In the genomic region with DNA sequence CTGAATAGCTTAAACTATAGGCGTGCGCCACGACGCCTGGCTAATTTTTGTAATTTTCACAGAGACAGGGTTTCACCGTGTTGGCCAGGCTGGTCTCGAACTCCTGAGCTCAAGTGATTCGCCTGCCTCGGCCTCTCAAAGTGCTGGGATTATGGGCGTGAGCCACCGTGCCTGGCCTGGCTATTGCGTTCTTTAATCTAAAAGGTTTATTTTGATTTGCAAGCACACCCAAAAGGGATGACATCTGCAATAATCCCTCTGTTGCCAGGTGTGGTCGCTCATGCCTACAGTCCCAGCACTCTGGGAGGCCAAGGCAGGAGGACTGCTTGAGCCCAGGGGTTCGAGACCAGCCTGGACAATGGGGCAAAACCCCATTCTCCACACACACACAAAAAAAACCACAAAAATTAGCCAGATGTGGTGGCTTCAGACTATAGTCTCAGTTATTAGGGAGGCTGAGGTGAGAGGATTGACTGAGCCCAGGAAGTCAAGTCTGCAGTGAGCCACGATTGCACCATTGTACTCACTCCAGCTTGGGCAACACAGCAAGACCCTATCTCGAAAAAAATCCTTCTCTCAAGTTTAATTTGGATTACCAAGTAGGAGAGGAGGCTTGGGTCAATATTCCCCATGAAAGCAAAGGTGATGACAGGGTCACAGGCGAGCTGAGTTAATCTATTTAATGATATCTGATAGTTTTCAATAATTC, we compare ENCODE assay signal across 1 cellular context.
TF ChIP-seq lines count a peak whose summit lies in the region.

No MANE protein-coding gene starts in this region.

TF ChIP-seq in HepG2, 621 proteins besides CTCF, POLR2A, EP300 and RAD21 (continued from another document and continues in another):
- TF ChIP-seq, protein P1, sequence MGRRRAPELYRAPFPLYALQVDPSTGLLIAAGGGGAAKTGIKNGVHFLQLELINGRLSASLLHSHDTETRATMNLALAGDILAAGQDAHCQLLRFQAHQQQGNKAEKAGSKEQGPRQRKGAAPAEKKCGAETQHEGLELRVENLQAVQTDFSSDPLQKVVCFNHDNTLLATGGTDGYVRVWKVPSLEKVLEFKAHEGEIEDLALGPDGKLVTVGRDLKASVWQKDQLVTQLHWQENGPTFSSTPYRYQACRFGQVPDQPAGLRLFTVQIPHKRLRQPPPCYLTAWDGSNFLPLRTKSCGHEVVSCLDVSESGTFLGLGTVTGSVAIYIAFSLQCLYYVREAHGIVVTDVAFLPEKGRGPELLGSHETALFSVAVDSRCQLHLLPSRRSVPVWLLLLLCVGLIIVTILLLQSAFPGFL (CRISPR knock-in tag; IDR thresholded peaks at IDR 0.05) = no peak
- TF ChIP-seq ASH2L (IDR thresholded peaks at IDR 0.05; ENCODE audit: insufficient read length, low read depth, low read length) (no peak), IRX3 (CRISPR knock-in tag; IDR thresholded peaks at IDR 0.05; ENCODE audit: borderline replicate concordance, low read depth) (no peak), BCL3 (CRISPR knock-in tag; IDR thresholded peaks at IDR 0.05) (no peak), IKZF1 (IDR thresholded peaks at IDR 0.05) (no peak), PITX1 (CRISPR knock-in tag; IDR thresholded peaks at IDR 0.05) (no peak), ZNF296 (CRISPR knock-in tag; conservative IDR thresholded peaks at IDR 0.05) (no peak), ZNF780A (CRISPR knock-in tag; IDR thresholded peaks at IDR 0.05) (no peak), YEATS2 (CRISPR knock-in tag; IDR thresholded peaks at IDR 0.05; ENCODE audit: borderline replicate concordance) (no peak), KMT2B (CRISPR knock-in tag; IDR thresholded peaks at IDR 0.05) (no peak), ZNF614 (CRISPR knock-in tag; IDR thresholded peaks at IDR 0.05; ENCODE audit: borderline replicate concordance) (0 out of 2 replicates have a peak, but pooled peaks have one; percentile 2), MAF1 (CRISPR knock-in tag; IDR thresholded peaks at IDR 0.05; ENCODE audit: borderline replicate concordance) (no peak), SMAD9 (CRISPR knock-in tag; IDR thresholded peaks at IDR 0.05) (no peak), CC2D1A (CRISPR knock-in tag; IDR thresholded peaks at IDR 0.05) (no peak), ZNF496 (CRISPR knock-in tag; IDR thresholded peaks at IDR 0.05; ENCODE audit: insufficient replicate concordance) (no peak), MIER3 (CRISPR knock-in tag; IDR thresholded peaks at IDR 0.05; ENCODE audit: borderline replicate concordance) (no peak), ZMAT5 (CRISPR knock-in tag; IDR thresholded peaks at IDR 0.05; ENCODE audit: borderline replicate concordance, low read depth) (no peak), MED13 (CRISPR knock-in tag; IDR thresholded peaks at IDR 0.05) (no peak), MXD3 (CRISPR knock-in tag; IDR thresholded peaks at IDR 0.05) (0 out of 2 replicates have a peak, but pooled peaks have one; percentile 10), CREB1 (IDR thresholded peaks at IDR 0.05) (no peak), CREB1 (CRISPR knock-in tag; IDR thresholded peaks at IDR 0.05) (no peak), MBNL3 (CRISPR knock-in tag; conservative IDR thresholded peaks at IDR 0.05) (no peak)
- TF ChIP-seq, protein P2, sequence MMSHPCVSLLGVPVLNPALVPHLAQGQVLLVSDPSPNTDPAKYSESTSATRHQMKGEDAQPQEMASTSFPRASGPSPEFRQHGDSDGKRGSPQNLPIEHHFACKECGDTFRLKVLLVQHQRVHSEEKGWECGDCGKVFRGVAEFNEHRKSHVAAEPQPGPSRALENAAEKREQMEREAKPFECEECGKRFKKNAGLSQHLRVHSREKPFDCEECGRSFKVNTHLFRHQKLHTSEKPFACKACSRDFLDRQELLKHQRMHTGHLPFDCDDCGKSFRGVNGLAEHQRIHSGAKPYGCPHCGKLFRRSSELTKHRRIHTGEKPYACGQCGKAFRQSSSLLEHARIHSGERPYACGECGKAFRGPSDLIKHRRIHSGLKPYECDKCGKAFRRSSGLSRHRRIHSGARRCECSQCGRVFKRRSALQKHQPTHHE (CRISPR knock-in tag; IDR thresholded peaks at IDR 0.05; ENCODE audit: borderline replicate concordance) = no peak
- TF ChIP-seq, protein P3, sequence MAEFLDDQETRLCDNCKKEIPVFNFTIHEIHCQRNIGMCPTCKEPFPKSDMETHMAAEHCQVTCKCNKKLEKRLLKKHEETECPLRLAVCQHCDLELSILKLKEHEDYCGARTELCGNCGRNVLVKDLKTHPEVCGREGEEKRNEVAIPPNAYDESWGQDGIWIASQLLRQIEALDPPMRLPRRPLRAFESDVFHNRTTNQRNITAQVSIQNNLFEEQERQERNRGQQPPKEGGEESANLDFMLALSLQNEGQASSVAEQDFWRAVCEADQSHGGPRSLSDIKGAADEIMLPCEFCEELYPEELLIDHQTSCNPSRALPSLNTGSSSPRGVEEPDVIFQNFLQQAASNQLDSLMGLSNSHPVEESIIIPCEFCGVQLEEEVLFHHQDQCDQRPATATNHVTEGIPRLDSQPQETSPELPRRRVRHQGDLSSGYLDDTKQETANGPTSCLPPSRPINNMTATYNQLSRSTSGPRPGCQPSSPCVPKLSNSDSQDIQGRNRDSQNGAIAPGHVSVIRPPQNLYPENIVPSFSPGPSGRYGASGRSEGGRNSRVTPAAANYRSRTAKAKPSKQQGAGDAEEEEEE (CRISPR knock-in tag; IDR thresholded peaks at IDR 0.05; ENCODE audit: borderline replicate concordance) = peak; percentile 96; the same call in 1 of the 2 replicates
- TF ChIP-seq, protein P4, sequence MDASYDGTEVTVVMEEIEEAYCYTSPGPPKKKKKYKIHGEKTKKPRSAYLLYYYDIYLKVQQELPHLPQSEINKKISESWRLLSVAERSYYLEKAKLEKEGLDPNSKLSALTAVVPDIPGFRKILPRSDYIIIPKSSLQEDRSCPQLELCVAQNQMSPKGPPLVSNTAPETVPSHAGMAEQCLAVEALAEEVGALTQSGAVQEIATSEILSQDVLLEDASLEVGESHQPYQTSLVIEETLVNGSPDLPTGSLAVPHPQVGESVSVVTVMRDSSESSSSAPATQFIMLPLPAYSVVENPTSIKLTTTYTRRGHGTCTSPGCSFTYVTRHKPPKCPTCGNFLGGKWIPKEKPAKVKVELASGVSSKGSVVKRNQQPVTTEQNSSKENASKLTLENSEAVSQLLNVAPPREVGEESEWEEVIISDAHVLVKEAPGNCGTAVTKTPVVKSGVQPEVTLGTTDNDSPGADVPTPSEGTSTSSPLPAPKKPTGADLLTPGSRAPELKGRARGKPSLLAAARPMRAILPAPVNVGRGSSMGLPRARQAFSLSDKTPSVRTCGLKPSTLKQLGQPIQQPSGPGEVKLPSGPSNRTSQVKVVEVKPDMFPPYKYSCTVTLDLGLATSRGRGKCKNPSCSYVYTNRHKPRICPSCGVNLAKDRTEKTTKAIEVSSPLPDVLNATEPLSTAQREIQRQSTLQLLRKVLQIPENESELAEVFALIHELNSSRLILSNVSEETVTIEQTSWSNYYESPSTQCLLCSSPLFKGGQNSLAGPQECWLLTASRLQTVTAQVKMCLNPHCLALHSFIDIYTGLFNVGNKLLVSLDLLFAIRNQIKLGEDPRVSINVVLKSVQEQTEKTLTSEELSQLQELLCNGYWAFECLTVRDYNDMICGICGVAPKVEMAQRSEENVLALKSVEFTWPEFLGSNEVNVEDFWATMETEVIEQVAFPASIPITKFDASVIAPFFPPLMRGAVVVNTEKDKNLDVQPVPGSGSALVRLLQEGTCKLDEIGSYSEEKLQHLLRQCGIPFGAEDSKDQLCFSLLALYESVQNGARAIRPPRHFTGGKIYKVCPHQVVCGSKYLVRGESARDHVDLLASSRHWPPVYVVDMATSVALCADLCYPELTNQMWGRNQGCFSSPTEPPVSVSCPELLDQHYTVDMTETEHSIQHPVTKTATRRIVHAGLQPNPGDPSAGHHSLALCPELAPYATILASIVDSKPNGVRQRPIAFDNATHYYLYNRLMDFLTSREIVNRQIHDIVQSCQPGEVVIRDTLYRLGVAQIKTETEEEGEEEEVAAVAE (CRISPR knock-in tag; IDR thresholded peaks at IDR 0.05; ENCODE audit: borderline replicate concordance) = no peak
- TF ChIP-seq, protein P5, sequence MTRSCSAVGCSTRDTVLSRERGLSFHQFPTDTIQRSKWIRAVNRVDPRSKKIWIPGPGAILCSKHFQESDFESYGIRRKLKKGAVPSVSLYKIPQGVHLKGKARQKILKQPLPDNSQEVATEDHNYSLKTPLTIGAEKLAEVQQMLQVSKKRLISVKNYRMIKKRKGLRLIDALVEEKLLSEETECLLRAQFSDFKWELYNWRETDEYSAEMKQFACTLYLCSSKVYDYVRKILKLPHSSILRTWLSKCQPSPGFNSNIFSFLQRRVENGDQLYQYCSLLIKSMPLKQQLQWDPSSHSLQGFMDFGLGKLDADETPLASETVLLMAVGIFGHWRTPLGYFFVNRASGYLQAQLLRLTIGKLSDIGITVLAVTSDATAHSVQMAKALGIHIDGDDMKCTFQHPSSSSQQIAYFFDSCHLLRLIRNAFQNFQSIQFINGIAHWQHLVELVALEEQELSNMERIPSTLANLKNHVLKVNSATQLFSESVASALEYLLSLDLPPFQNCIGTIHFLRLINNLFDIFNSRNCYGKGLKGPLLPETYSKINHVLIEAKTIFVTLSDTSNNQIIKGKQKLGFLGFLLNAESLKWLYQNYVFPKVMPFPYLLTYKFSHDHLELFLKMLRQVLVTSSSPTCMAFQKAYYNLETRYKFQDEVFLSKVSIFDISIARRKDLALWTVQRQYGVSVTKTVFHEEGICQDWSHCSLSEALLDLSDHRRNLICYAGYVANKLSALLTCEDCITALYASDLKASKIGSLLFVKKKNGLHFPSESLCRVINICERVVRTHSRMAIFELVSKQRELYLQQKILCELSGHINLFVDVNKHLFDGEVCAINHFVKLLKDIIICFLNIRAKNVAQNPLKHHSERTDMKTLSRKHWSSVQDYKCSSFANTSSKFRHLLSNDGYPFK (CRISPR knock-in tag; IDR thresholded peaks at IDR 0.05; ENCODE audit: borderline replicate concordance) = no peak
- TF ChIP-seq, protein P6, sequence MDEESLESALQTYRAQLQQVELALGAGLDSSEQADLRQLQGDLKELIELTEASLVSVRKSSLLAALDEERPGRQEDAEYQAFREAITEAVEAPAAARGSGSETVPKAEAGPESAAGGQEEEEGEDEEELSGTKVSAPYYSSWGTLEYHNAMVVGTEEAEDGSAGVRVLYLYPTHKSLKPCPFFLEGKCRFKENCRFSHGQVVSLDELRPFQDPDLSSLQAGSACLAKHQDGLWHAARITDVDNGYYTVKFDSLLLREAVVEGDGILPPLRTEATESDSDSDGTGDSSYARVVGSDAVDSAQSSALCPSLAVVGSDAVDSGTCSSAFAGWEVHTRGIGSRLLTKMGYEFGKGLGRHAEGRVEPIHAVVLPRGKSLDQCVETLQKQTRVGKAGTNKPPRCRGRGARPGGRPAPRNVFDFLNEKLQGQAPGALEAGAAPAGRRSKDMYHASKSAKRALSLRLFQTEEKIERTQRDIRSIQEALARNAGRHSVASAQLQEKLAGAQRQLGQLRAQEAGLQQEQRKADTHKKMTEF (CRISPR knock-in tag; IDR thresholded peaks at IDR 0.05) = no peak
- TF ChIP-seq, protein P7, sequence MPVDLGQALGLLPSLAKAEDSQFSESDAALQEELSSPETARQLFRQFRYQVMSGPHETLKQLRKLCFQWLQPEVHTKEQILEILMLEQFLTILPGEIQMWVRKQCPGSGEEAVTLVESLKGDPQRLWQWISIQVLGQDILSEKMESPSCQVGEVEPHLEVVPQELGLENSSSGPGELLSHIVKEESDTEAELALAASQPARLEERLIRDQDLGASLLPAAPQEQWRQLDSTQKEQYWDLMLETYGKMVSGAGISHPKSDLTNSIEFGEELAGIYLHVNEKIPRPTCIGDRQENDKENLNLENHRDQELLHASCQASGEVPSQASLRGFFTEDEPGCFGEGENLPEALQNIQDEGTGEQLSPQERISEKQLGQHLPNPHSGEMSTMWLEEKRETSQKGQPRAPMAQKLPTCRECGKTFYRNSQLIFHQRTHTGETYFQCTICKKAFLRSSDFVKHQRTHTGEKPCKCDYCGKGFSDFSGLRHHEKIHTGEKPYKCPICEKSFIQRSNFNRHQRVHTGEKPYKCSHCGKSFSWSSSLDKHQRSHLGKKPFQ (CRISPR knock-in tag; IDR thresholded peaks at IDR 0.05; ENCODE audit: insufficient replicate concordance) = no peak
- TF ChIP-seq, protein P8, sequence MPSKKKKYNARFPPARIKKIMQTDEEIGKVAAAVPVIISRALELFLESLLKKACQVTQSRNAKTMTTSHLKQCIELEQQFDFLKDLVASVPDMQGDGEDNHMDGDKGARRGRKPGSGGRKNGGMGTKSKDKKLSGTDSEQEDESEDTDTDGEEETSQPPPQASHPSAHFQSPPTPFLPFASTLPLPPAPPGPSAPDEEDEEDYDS (CRISPR knock-in tag; IDR thresholded peaks at IDR 0.05) = no peak
- TF ChIP-seq, protein P9, sequence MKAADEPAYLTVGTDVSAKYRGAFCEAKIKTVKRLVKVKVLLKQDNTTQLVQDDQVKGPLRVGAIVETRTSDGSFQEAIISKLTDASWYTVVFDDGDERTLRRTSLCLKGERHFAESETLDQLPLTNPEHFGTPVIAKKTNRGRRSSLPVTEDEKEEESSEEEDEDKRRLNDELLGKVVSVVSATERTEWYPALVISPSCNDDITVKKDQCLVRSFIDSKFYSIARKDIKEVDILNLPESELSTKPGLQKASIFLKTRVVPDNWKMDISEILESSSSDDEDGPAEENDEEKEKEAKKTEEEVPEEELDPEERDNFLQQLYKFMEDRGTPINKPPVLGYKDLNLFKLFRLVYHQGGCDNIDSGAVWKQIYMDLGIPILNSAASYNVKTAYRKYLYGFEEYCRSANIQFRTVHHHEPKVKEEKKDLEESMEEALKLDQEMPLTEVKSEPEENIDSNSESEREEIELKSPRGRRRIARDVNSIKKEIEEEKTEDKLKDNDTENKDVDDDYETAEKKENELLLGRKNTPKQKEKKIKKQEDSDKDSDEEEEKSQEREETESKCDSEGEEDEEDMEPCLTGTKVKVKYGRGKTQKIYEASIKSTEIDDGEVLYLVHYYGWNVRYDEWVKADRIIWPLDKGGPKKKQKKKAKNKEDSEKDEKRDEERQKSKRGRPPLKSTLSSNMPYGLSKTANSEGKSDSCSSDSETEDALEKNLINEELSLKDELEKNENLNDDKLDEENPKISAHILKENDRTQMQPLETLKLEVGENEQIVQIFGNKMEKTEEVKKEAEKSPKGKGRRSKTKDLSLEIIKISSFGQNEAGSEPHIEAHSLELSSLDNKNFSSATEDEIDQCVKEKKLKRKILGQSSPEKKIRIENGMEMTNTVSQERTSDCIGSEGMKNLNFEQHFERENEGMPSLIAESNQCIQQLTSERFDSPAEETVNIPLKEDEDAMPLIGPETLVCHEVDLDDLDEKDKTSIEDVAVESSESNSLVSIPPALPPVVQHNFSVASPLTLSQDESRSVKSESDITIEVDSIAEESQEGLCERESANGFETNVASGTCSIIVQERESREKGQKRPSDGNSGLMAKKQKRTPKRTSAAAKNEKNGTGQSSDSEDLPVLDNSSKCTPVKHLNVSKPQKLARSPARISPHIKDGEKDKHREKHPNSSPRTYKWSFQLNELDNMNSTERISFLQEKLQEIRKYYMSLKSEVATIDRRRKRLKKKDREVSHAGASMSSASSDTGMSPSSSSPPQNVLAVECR (CRISPR knock-in tag; IDR thresholded peaks at IDR 0.05; ENCODE audit: borderline replicate concordance) = no peak
